Comparison of ENCODE assay signal across 15 cellular contexts in the genomic region with DNA sequence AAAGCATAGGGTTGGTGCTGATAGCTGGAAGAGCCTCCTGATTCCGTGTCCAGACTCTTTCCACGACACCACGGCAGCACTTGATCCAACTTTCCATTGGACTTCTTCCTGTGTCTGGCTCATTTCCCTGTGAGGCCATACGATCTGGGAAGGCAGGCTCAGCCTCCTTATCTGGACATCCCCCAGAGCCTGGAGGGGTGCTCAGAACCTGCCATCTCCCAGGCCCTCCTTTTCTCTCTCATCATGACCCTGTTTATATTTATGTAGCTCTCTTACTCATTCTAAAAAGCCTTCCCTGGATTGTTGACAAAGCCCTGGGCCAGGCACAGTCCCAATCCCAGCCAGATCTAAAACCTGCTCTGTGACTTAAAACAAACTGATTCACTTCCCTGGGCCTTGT. TPM values are rescaled to one million over a fixed set of nuclear protein-coding genes. Genes with fewer than 3 reads are reported as not detected.
DNase-seq lines count a peak whose midpoint lies in the region; ATAC-seq and TF ChIP-seq lines count a peak whose summit lies in the region.
"Had no signal": no experiment of that assay in that cellular context is flagged by ENCODE, and none has a peak within 500 bp of the region (broad histone marks: within the 10 kb centered on the region; RNA-seq: fewer than 3 reads in every experiment).

No MANE protein-coding gene starts in this region.

- WGBS in gastroesophageal sphincter (ENCODE audit: low coverage in 1 of 2), 2 donors = 0 to 5% methylated on average over 3 to 4 of the region's 4 CpGs

- H3K36me3 Mint-ChIP-seq in T-cell = no peaks in the 10 kb centered on the region

- no peak overlapping the region for H3K9ac ChIP-seq in rectal smooth muscle tissue (ENCODE audit: low read length)

- no peaks in the 10 kb centered on the region for H3K9me3 Mint-ChIP-seq in T-cell

- no peak for TF ChIP-seq EP300 in gastroesophageal sphincter (IDR thresholded peaks at IDR 0.05)

- H3K27me3 ChIP-seq in gastroesophageal sphincter (no peaks in the 10 kb centered on the region), rectal smooth muscle tissue (ENCODE audit: control insufficient read depth, insufficient read depth, low read length) (no peaks in the 10 kb centered on the region)
- H3K27me3 ChIP-seq: adrenal gland had no signal

- CTCF ChIA-PET in T-cell (lab: Charles Lee) = no interaction called here

- H3K27ac ChIP-seq in gastroesophageal sphincter (peak overlapping the region; percentile 32 to 75 (median 58)), rectal smooth muscle tissue (ENCODE audit: low read depth, low read length) (peak overlapping the region; percentile 81)
- H3K27ac ChIP-seq: adrenal gland had no signal

- no peak overlapping the region for H3K4me3 ChIP-seq in gastroesophageal sphincter
- no peak overlapping the region for H3K4me3 ChIP-seq in rectal smooth muscle tissue (ENCODE audit: low read length)
- H3K4me3 ChIP-seq: adrenal gland had no signal

- DNase-seq in ELF-1 (ENCODE audit: low read depth, low spot score) (peak; percentile 67), T-cell (no peak), omental fat pad (ENCODE audit: low spot score) (no peak), NCI-H1105 (lab: John Stamatoyannopoulos, UW) (no peak), OCI-M1 (lab: John Stamatoyannopoulos, UW) (no peak)
- DNase-seq: effector CD4-positive, alpha-beta T cell; HCEC 1CT; NCI-H1694; NCI-H526 treated with DMSO at 0.1 percent for 48 hours; SHP77 treated with DMSO at 0.1 percent for 48 hours had no signal

- POLR2A ChIA-PET in T-cell (lab: Charles Lee) = no interaction called here

- TF ChIP-seq POLR2A in gastroesophageal sphincter (IDR thresholded peaks at IDR 0.05) = no peak

- no peaks in the 10 kb centered on the region for H3K9me3 ChIP-seq in gastroesophageal sphincter
- H3K9me3 ChIP-seq: adrenal gland had no signal

- ATAC-seq in T-cell (replicated peaks in 1 of 4) (no peak), gastroesophageal sphincter (no peak), omental fat pad (ENCODE audit: low FRiP score) (no peak), HG02970 (IDR thresholded peaks at IDR 0.05; ENCODE audit: low FRiP score, unreplicated experiment) (no peak)

- H3K4me1 ChIP-seq in gastroesophageal sphincter (peaks cover 0 to 39% (median 4%) of the 10 kb centered on the region in 3 donors), rectal smooth muscle tissue (ENCODE audit: control insufficient read depth, insufficient read depth, low read length) (peaks cover 13% of the 10 kb centered on the region)

- no peak for TF ChIP-seq CTCF in gastroesophageal sphincter (IDR thresholded peaks at IDR 0.05)
- no peak for TF ChIP-seq CTCF in omental fat pad (IDR thresholded peaks at IDR 0.05)

- H3K27ac Mint-ChIP-seq in T-cell = peak overlapping the region; percentile 24 to 66

- no peaks in the 10 kb centered on the region for H3K27me3 Mint-ChIP-seq in T-cell

- H3K4me1 Mint-ChIP-seq in T-cell = peaks cover 21 to 40% (median 36%) of the 10 kb centered on the region in 3 donors

- H3K36me3 ChIP-seq in gastroesophageal sphincter = no peaks in the 10 kb centered on the region
- no peaks in the 10 kb centered on the region for H3K36me3 ChIP-seq in rectal smooth muscle tissue (ENCODE audit: control insufficient read depth, insufficient read depth, low read length)
- H3K36me3 ChIP-seq: adrenal gland had no signal

- H3K4me3 Mint-ChIP-seq in T-cell = no peak overlapping the region

RNA-seq across cellular contexts. Expression of a gene that starts 7.8 kb away (rescaled TPM):
- total RNA-seq in T-cell (100 to 1,000 TPM; 229 to 331 (median 308) TPM), gastroesophageal sphincter (10 to 100 TPM; 24.6 to 66.2 (median 30.8) TPM), omental fat pad (10 to 100 TPM; 13.5 to 24.0 (median 17.3) TPM)

RNA-seq across cellular contexts. Expression of a gene that starts 22.6 kb away (rescaled TPM):
- total RNA-seq in T-cell (under 1 TPM in 1 of 5 donors, not detected in 4; 0.32 TPM), gastroesophageal sphincter (not detected), omental fat pad (not detected)
- total RNA-seq: adrenal gland, subcutaneous adipose tissue had no signal

RNA-seq across cellular contexts. Expression of a gene that starts 38.1 kb away (rescaled TPM):
- not detected for total RNA-seq in T-cell
- total RNA-seq in gastroesophageal sphincter = not detected
- total RNA-seq in omental fat pad = not detected
- total RNA-seq: adrenal gland, subcutaneous adipose tissue had no signal

RNA-seq across cellular contexts. Expression of a gene that starts 49.8 kb away (rescaled TPM):
- total RNA-seq in T-cell (10 to 100 TPM in 1 of 5 donors, 1 to 10 TPM in 4; 4.7 to 10.6 (median 6.3) TPM), gastroesophageal sphincter (under 1 TPM in 1 of 4 donors, not detected in 3; 0.08 TPM), omental fat pad (under 1 TPM in 2 of 4 donors, not detected in 2; 0.09 to 0.12 TPM)
